8 cellular contexts compared by ENCODE assay signal in the genomic region with DNA sequence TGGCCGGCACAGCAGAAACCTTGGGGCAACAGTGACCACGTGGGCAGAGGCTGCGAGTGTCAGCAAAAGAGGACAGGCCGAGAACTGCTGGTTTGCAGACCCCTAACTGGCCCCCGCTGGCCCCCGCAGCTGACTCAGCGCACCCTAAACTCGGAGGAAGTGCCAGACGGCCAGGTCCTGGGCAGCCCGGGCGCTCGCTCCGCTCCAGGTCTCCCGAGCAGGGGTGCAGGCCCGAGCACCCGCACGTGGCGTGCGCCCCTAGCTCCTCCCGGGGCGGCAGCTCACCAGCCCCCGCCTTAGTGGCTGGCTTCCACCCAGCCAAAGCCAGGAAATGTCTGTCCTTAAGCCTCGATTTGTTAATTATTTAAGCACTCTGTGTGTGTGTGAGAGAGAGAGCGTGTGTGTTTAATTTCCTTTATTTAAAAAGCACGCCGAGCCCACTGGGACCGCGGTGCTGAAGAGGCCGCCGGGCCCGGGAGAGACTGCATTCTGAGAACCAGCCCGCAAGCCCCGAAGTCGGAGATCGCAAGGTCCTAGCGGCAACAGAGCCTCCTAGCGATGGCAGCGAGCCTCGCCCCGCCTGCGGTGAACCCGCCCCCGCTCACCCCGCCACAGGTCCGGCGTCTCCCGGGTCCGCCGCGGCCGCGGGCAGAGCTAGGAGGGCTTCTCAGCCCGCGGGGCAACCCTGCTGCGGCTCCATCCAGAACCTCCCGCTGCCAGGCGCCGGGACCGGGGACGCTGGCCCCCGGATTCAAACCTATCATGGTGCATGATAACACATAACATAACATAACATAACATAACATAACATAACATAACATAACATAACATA. TPM values are rescaled to one million over a fixed set of nuclear protein-coding genes. Genes with fewer than 3 reads are reported as not detected.
DNase-seq lines count a peak whose midpoint lies in the region; ATAC-seq and TF ChIP-seq lines count a peak whose summit lies in the region.

No MANE protein-coding gene starts in this region.

- H3K36me3 ChIP-seq in right lobe of liver: no peaks in the 10 kb centered on the region

- intact Hi-C loops in dorsolateral prefrontal cortex (cut with DNase I) (loop anchor here in 1 of 2 donors (10.0 kb wide), 1 partner anchor 324 kb away; no protein-coding TSS in a partner anchor), right lobe of liver (cut with DNase I) (loop anchor here in 1 of 2 donors (5.0 kb wide), 1 partner anchor 456 kb away; no protein-coding TSS in a partner anchor)

- no peak for TF ChIP-seq POLR2A in right lobe of liver (IDR thresholded peaks at IDR 0.05)

- TF ChIP-seq CTCF in dorsolateral prefrontal cortex (IDR thresholded peaks at IDR 0.05 in 54 of 56, conservative IDR thresholded peaks at IDR 0.05 in 2 of 56; ENCODE audit: low read depth in 1 of 56, partially characterized antibody in 56 of 56): peak in 54 of 56 donors; percentile 13 to 69 (median 52)
- TF ChIP-seq CTCF in right lobe of liver (IDR thresholded peaks at IDR 0.05): peak; percentile 50 to 73 (median 64)

- H3K9me3 ChIP-seq in right lobe of liver: no peaks in the 10 kb centered on the region

- 1% methylated on average over 17 of the region's 61 CpGs for WGBS in right lobe of liver (ENCODE audit: insufficient coverage, low coverage, low lambda C conversion rate, missing lambda C conversion rate)

- H3K4me3 ChIP-seq in dorsolateral prefrontal cortex (peak overlapping the region; percentile 11 to 80 (median 66)), right lobe of liver (peak overlapping the region; percentile 36 to 57 (median 55))

- H3K27me3 ChIP-seq in dorsolateral prefrontal cortex (no peaks in the 10 kb centered on the region), right lobe of liver (no peaks in the 10 kb centered on the region)

- peak; percentile 96 for ATAC-seq in HG02759 (IDR thresholded peaks at IDR 0.05; ENCODE audit: unreplicated experiment)
- peak; percentile 95 to 98 (median 97) for ATAC-seq in right lobe of liver

- H3K27ac ChIP-seq in dorsolateral prefrontal cortex (peak overlapping the region in 38 of 59 donors; percentile 2 to 84 (median 64)), right lobe of liver (peak overlapping the region in 2 of 3 donors; percentile 20 to 45)

- DNase-seq in DMS 273 (lab: John Stamatoyannopoulos, UW; ENCODE audit: unreplicated experiment) (peak; percentile 83), DMS 273 treated with DMSO at 0.1 percent for 48 hours (lab: John Stamatoyannopoulos, UW) (no peak), NCI-H1694 treated with DMSO at 0.1 percent for 48 hours (lab: John Stamatoyannopoulos, UW) (peak; percentile 43), dorsolateral prefrontal cortex (peak; percentile 45 to 82 (median 60)), right lobe of liver (peak; percentile 76 to 82 (median 79))
- DNase-seq in activated CD4-positive, alpha-beta T cell treated with anti-CD3 and anti-CD28 coated beads, Interleukin-2, amount 50 U/mL, for 1 hour: peak; percentile 57
- DNase-seq in stimulated activated CD4-positive, alpha-beta T cell treated with anti-CD3 and anti-CD28 coated beads, Interleukin-4, amount 100 ng/mL, for 24 hours: peak; percentile 66

- peaks cover 0 to 5% (median 0%) of the 10 kb centered on the region in 4 donors for H3K4me1 ChIP-seq in right lobe of liver

RNA-seq across cellular contexts. Expression of a gene that starts 45.9 kb away (rescaled TPM):
- total RNA-seq in dorsolateral prefrontal cortex: 10 to 100 TPM; 10.3 to 20.2 (median 14.8) TPM
- total RNA-seq in right lobe of liver: 10 to 100 TPM in 1 of 6 experiments, 1 to 10 TPM in 5; 5.6 to 10.6 (median 6.8) TPM
